ENCODE assay signal across 8 cellular contexts in the genomic region with DNA sequence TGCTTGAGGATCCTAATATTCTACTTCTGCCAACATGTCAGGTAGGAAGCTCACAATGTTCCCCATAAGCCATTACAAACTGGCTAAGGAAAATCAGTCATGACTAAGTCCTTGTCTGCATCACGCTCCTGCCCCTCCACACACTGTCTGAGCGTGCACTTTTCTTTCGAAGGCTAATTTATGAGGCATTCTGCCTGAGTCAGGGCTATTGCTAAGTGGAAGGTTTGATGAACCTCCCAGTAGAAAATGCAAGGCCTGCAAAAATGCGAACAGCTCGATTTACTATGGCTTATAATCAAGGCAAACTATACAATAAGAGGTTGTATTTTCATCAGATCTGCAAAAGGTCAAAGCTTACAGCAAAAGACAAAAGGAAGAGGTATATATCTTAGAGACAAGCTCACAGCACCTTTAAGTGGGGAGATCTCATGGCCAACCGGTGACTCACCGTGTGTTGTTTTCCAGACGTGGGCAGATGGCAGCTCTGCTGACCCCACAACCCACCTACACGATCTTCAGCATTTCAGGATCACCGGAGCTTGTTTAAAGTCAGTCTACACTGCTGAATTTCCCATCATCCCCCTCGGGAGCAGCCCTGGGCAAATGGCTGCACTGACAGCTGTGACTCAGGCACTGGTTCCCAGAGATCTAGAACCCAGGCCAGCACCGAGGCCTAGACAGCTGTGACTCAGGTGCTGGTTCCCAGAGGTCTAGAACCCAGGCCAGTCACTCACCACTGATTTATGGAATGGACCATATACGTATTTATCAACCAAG. TPM values are rescaled to one million over a fixed set of nuclear protein-coding genes. Genes with fewer than 3 reads are reported as not detected.
DNase-seq lines count a peak whose midpoint lies in the region; ATAC-seq and TF ChIP-seq lines count a peak whose summit lies in the region.
"Had no signal": no experiment of that assay in that cellular context is flagged by ENCODE, and none has a peak within 500 bp of the region (broad histone marks: within the 10 kb centered on the region; RNA-seq: fewer than 3 reads in every experiment).

No MANE protein-coding gene starts in this region.

- H3F3A ChIP-seq in PC-3 (ENCODE audit: low read length, unreplicated experiment): no peaks in the 10 kb centered on the region

- BruUV-seq in PC-3 (replicated peaks; lab: Mats Ljungman, UMichigan): no TSS peak

- ATAC-seq in PC-3 (peak; percentile 50), HG02610 (IDR thresholded peaks at IDR 0.05; ENCODE audit: unreplicated experiment) (no peak)
- ATAC-seq: heart left ventricle had no signal

- no peaks in the 10 kb centered on the region for H3K9me3 ChIP-seq in PC-3 (ENCODE audit: low read length)
- H3K9me3 ChIP-seq in fibroblast of lung (ENCODE audit: control insufficient read depth, insufficient read depth, low read depth, low read length): no peaks in the 10 kb centered on the region
- H3K9me3 ChIP-seq: heart left ventricle had no signal

- H4K20me1 ChIP-seq in PC-3 (ENCODE audit: low read length): no peaks in the 10 kb centered on the region
- no peaks in the 10 kb centered on the region for H4K20me1 ChIP-seq in fibroblast of lung (ENCODE audit: control insufficient read depth, extremely low read depth, insufficient read depth, low read length)

- H3K27me3 ChIP-seq in PC-3 (ENCODE audit: low read length) (no peaks in the 10 kb centered on the region), fibroblast of lung (ENCODE audit: control insufficient read depth, insufficient read depth, low read length) (no peaks in the 10 kb centered on the region)
- H3K27me3 ChIP-seq: heart left ventricle had no signal

- H3K4me1 Mint-ChIP-seq in activated CD4-positive, alpha-beta memory T cell treated with anti-CD3 and anti-CD28 coated beads for 36 hours (ENCODE audit: low read depth): peaks cover 7% of the 10 kb centered on the region

- intact Hi-C loops in PC-3 (cut with micrococcal nuclease): no loop called here
- intact Hi-C loops in activated CD4-positive, alpha-beta memory T cell treated with anti-CD3 and anti-CD28 coated beads for 36 hours (cut with micrococcal nuclease): no loop called here

- H3K4me3 ChIP-seq in PC-3 (ENCODE audit: low read length): no peak overlapping the region
- H3K4me3 ChIP-seq in fibroblast of lung (replicated peaks in 1 of 4; ENCODE audit: control extremely low read depth in 1 of 4, insufficient read depth in 1 of 4, low read depth in 3 of 4, low read length in 4 of 4): no peak overlapping the region
- H3K4me3 ChIP-seq: heart left ventricle had no signal

- H3K9ac ChIP-seq in PC-3 (ENCODE audit: low read length) (no peak overlapping the region), fibroblast of lung (ENCODE audit: insufficient read depth, low read length) (no peak overlapping the region)

- H3K4me3 Mint-ChIP-seq in activated CD4-positive, alpha-beta memory T cell treated with anti-CD3 and anti-CD28 coated beads for 36 hours: no peak overlapping the region

- POLR2A ChIA-PET in PC-3 (lab: Charles Lee; ENCODE audit: unreplicated experiment): no interaction called here
- POLR2A ChIA-PET in activated CD4-positive, alpha-beta memory T cell treated with anti-CD3 and anti-CD28 coated beads for 36 hours (lab: Charles Lee): no interaction called here

- peak; percentile 37 for DNase-seq in GM04503 (ENCODE audit: low read depth)
- DNase-seq in PC-3: peak; percentile 33
- peak; percentile 47 to 87 for DNase-seq in fibroblast of lung (ENCODE audit: low read depth in 2 of 2)
- DNase-seq in renal cortical epithelial cell (ENCODE audit: low read depth): peak; percentile 93
- no peak for DNase-seq in activated CD4-positive, alpha-beta memory T cell treated with anti-CD3 and anti-CD28 coated beads for 36 hours
- DNase-seq in SIG-M5 treated with dmso at 0.1 percent for 504 hours (lab: John Stamatoyannopoulos, UW; ENCODE audit: unreplicated experiment): no peak

- TF ChIP-seq CTCF in PC-3 (conservative IDR thresholded peaks at IDR 0.05; ENCODE audit: low read depth, low read length): no peak
- no peak for TF ChIP-seq CTCF in fibroblast of lung (conservative IDR thresholded peaks at IDR 0.05 in 1 of 2, IDR thresholded peaks at IDR 0.05 in 1 of 2; ENCODE audit: low read depth in 1 of 2, low read length in 2 of 2)

- no peak overlapping the region for H3K27ac ChIP-seq in PC-3 (ENCODE audit: low read length)
- no peak overlapping the region for H3K27ac ChIP-seq in fibroblast of lung (ENCODE audit: insufficient read depth, low read length)
- H3K27ac ChIP-seq: heart left ventricle had no signal

- no peaks in the 10 kb centered on the region for H3K9me2 ChIP-seq in PC-3 (replicated peaks; ENCODE audit: low read length)

- CTCF ChIA-PET in PC-3 (lab: Charles Lee): interaction anchor here (0.5 kb wide), 1 partner anchor 32 kb away, joined by 6 read pairs; no protein-coding TSS in a partner anchor
- CTCF ChIA-PET in activated CD4-positive, alpha-beta memory T cell treated with anti-CD3 and anti-CD28 coated beads for 36 hours (lab: Charles Lee): interaction anchor here (1.3 to 1.6 kb wide), 2 partner anchors 11 to 32 kb away, joined by 3 read pairs; no protein-coding TSS in a partner anchor

- H3K36me3 ChIP-seq in PC-3 (ENCODE audit: low read depth, low read length): peaks cover 2% of the 10 kb centered on the region
- H3K36me3 ChIP-seq in fibroblast of lung (ENCODE audit: control insufficient read depth, insufficient read depth, low read length): peaks cover 14% of the 10 kb centered on the region

- no peaks in the 10 kb centered on the region for H3K27me3 Mint-ChIP-seq in activated CD4-positive, alpha-beta memory T cell treated with anti-CD3 and anti-CD28 coated beads for 36 hours

- H2AFZ ChIP-seq in PC-3 (ENCODE audit: low read length) (no peak overlapping the region), fibroblast of lung (ENCODE audit: low read length) (no peak overlapping the region)

- H3K27ac Mint-ChIP-seq in activated CD4-positive, alpha-beta memory T cell treated with anti-CD3 and anti-CD28 coated beads for 36 hours: no peak overlapping the region

- no peaks in the 10 kb centered on the region for H3K79me2 ChIP-seq in PC-3 (ENCODE audit: low read length)
- H3K79me2 ChIP-seq in fibroblast of lung (ENCODE audit: control insufficient read depth, insufficient read depth, low read length): no peaks in the 10 kb centered on the region

- no peaks in the 10 kb centered on the region; the same call in 1 of the 2 replicates for H3K4me1 ChIP-seq in PC-3 (ENCODE audit: insufficient read depth, low read length)
- H3K4me1 ChIP-seq in fibroblast of lung (ENCODE audit: control insufficient read depth, extremely low read depth, insufficient read depth, low read length): no peaks in the 10 kb centered on the region
- H3K4me1 ChIP-seq: heart left ventricle had no signal

- no peaks in the 10 kb centered on the region for H3K9me3 Mint-ChIP-seq in activated CD4-positive, alpha-beta memory T cell treated with anti-CD3 and anti-CD28 coated beads for 36 hours

- peaks cover 8% of the 10 kb centered on the region for H3K36me3 Mint-ChIP-seq in activated CD4-positive, alpha-beta memory T cell treated with anti-CD3 and anti-CD28 coated beads for 36 hours

- H3K4me2 ChIP-seq in PC-3 (ENCODE audit: low read length): no peak overlapping the region
- no peak overlapping the region for H3K4me2 ChIP-seq in fibroblast of lung (ENCODE audit: extremely low read depth, insufficient read depth, low read length)

RNA-seq across cellular contexts. Expression of a gene that starts 26.1 kb away (rescaled TPM):
- 19.2 and 22.5 TPM in 2 replicates for total RNA-seq in PC-3 (2014; rRNA removed)
- 16.9 and 17.3 TPM in 2 replicates for total RNA-seq in fibroblast of lung
- polyA plus RNA-seq in fibroblast of lung: 19.6 and 23.4 TPM in 2 replicates
- polyA plus RNA-seq in fibroblast of lung (2012): 23.0 and 23.9 TPM in 2 replicates
- polyA minus RNA-seq in fibroblast of lung (ENCODE audit: low replicate concordance): 23.6 and 30.7 TPM in 2 replicates
- 29.7 and 34.2 TPM in 2 replicates for total RNA-seq in renal cortical epithelial cell
- total RNA-seq in activated CD4-positive, alpha-beta memory T cell treated with anti-CD3 and anti-CD28 coated beads for 36 hours: 10 to 100 TPM; 12.9 to 13.6 TPM

Comparison
In these comparisons a context has a peak if more than half of its experiments do, and no peak if none do; other contexts are left out.
1. DNase-seq: peak in GM04503 (single experiment), PC-3 (single experiment), fibroblast of lung (2 of 2) and renal cortical epithelial cell (single experiment); none in activated CD4-positive, alpha-beta memory T cell treated with anti-CD3 and anti-CD28 coated beads for 36 hours (single experiment) and SIG-M5 treated with dmso at 0.1 percent for 504 hours (single experiment).